Comparison of ENCODE assay signal across 1 cellular context in genomic region chr1:54885237-54885679, GRCh38.
TF ChIP-seq lines count a peak whose summit lies in the region.

No MANE protein-coding gene starts in this region.

TF ChIP-seq in GM12878, 131 proteins besides CTCF, POLR2A, EP300 and RAD21 (continued from another document):
- no peak for TF ChIP-seq MAX (IDR thresholded peaks at IDR 0.05; ENCODE audit: low read depth, low read length)
- no peak for TF ChIP-seq HCFC1 (IDR thresholded peaks at IDR 0.05; ENCODE audit: low read length)
- TF ChIP-seq CHD1 (IDR thresholded peaks at IDR 0.05; ENCODE audit: low read depth, low read length): no peak
- TF ChIP-seq NR2C2 (IDR thresholded peaks at IDR 0.05; ENCODE audit: borderline replicate concordance, control insufficient read depth, insufficient read length, low read depth): no peak
- TF ChIP-seq DPF2 (IDR thresholded peaks at IDR 0.05): no peak
- TF ChIP-seq JUND (IDR thresholded peaks at IDR 0.05; ENCODE audit: low read depth, low read length): no peak
- TF ChIP-seq NFXL1 (IDR thresholded peaks at IDR 0.05; ENCODE audit: borderline replicate concordance): no peak
- no peak for TF ChIP-seq ZBED1 (IDR thresholded peaks at IDR 0.05; ENCODE audit: borderline replicate concordance)
- no peak for TF ChIP-seq PML (IDR thresholded peaks at IDR 0.05; ENCODE audit: low read length)
